Comparison of ENCODE assay signal across 15 cellular contexts in the genomic region with DNA sequence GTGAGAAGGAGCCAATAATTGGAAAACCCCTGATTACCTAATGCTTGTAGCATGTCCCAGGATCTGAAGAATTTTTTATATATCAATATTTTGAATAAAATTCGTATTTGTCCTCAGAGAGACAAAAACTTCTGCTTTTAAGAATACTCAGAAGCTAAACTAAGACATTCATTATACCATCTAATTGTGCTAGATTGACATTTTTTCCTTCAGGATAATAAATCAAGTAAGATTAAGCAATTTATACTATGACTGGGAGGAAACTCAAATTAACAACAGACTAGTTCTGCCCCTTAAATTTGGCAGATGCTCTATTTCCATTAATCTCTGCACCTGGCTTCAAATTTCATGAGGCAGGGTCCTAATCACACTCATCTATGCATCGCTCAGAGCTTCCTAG.
DNase-seq lines count a peak whose midpoint lies in the region; ATAC-seq and TF ChIP-seq lines count a peak whose summit lies in the region.
"Had no signal": no experiment of that assay in that cellular context is flagged by ENCODE, and none has a peak within 500 bp of the region (broad histone marks: within the 10 kb centered on the region; RNA-seq: fewer than 3 reads in every experiment).

No MANE protein-coding gene starts in this region.

- intact Hi-C loops in IMR-90 (cut with micrococcal nuclease) = no loop called here

- no peak for TF ChIP-seq POLR2A in IMR-90 (IDR thresholded peaks at IDR 0.05; ENCODE audit: low read depth, low read length)

- H4K91ac ChIP-seq in IMR-90 (ENCODE audit: insufficient read depth, low read depth, low read length) = no peak overlapping the region; the same call in 1 of the 2 replicates

- peak overlapping the region; percentile 25; the same call in 1 of the 2 replicates for H3K18ac ChIP-seq in IMR-90 (ENCODE audit: low read depth, low read length)

- H3K4me1 ChIP-seq in IMR-90 (ENCODE audit: control insufficient read depth, insufficient read depth, low read length) (peaks cover 6% of the 10 kb centered on the region; the same call in 1 of the 2 replicates), neutrophil (ENCODE audit: control insufficient read depth in 1 of 2, insufficient read depth in 1 of 2, low read depth in 1 of 2, low read length in 1 of 2) (peaks cover 47 to 51% of the 10 kb centered on the region in 2 experiments)
- H3K4me1 ChIP-seq: HAP-1 had no signal

- no peak overlapping the region for H4K5ac ChIP-seq in IMR-90 (ENCODE audit: low read depth, low read length)

- no peak for TF ChIP-seq RAD21 in IMR-90 (IDR thresholded peaks at IDR 0.05; ENCODE audit: low read length)

- H4K20me1 ChIP-seq in IMR-90 (ENCODE audit: insufficient read depth, low read length) = no peaks in the 10 kb centered on the region

- no peaks in the 10 kb centered on the region for H3K27me3 ChIP-seq in IMR-90 (ENCODE audit: control insufficient read depth, insufficient read depth, low read length)
- H3K27me3 ChIP-seq in neutrophil = no peaks in the 10 kb centered on the region

- H3K23ac ChIP-seq in IMR-90 (ENCODE audit: low read depth, low read length) = no peak overlapping the region

- no TSS peak for BruUV-seq in IMR-90 (replicated peaks; lab: Mats Ljungman, UMichigan)

- no peak overlapping the region for H3K56ac ChIP-seq in IMR-90 (ENCODE audit: extremely low read depth, insufficient read depth, low read length)

- H3K79me1 ChIP-seq in IMR-90 (ENCODE audit: low read depth in 1 of 2, low read length in 2 of 2) = peaks cover 0 to 4% of the 10 kb centered on the region in 2 experiments; a peak in 1 of 4 replicates

- CTCF ChIA-PET in IMR-90 (lab: Yijun Ruan, JAX) = no interaction called here

- no peak overlapping the region; the same call in 1 of the 2 replicates for H3K14ac ChIP-seq in IMR-90 (replicated peaks; ENCODE audit: low read depth, low read length)

- H3K4me3 ChIP-seq in IMR-90 (ENCODE audit: insufficient read depth, low read depth, low read length) (no peak overlapping the region), neutrophil (ENCODE audit: low read depth in 1 of 2, low read length in 1 of 2) (no peak overlapping the region)
- H3K4me3 ChIP-seq: HAP-1, K562 had no signal

- peak; percentile 3 for DNase-seq in NOMO-1 treated with DMSO at 0.1 percent for 48 hours (lab: John Stamatoyannopoulos, UW; ENCODE audit: unreplicated experiment)
- no peak for DNase-seq in NOMO-1 (lab: John Stamatoyannopoulos, UW; ENCODE audit: unreplicated experiment in 2 of 2)
- DNase-seq in IMR-90 = no peak
- DNase-seq in NCI-H524 (lab: John Stamatoyannopoulos, UW) = peak; percentile 59 to 89
- DNase-seq in hippocampal formation (lab: John Stamatoyannopoulos, UW) = no peak
- DNase-seq: Calu3; CD4-positive, CD25-positive, alpha-beta regulatory T cell; DMS79; NCI-H1436 treated with DMSO at 0.1 percent for 48 hours; NCI-H2081 treated with DMSO at 0.1 percent for 48 hours; NK-92 treated with Interleukin-12 subunit alpha and Interleukin-12 subunit beta, amount 100 ng/mL, for 24 hours had no signal

- H3K9me3 ChIP-seq in IMR-90 (ENCODE audit: control insufficient read depth, insufficient read depth, low read length) (no peaks in the 10 kb centered on the region), neutrophil (no peaks in the 10 kb centered on the region)
- H3K9me3 ChIP-seq: HAP-1 had no signal

- ATAC-seq in IMR-90 (ENCODE audit: low read depth) (no peak), GM21381 (IDR thresholded peaks at IDR 0.05; ENCODE audit: unreplicated experiment) (no peak)
- ATAC-seq: K562 had no signal

- no peak overlapping the region for H2BK15ac ChIP-seq in IMR-90 (ENCODE audit: low read depth, low read length)

- no peak overlapping the region for H2AFZ ChIP-seq in IMR-90 (replicated peaks; ENCODE audit: low read length, poor library complexity)

- peak overlapping the region; percentile 45; the same call in 1 of the 2 replicates for H2BK20ac ChIP-seq in IMR-90 (ENCODE audit: low read depth, low read length)

- no peak for TF ChIP-seq CTCF in IMR-90 (conservative IDR thresholded peaks at IDR 0.05; ENCODE audit: low read depth, low read length)
- TF ChIP-seq CTCF in neutrophil (IDR thresholded peaks at IDR 0.05) = no peak

- H2AK9ac ChIP-seq in IMR-90 (replicated peaks; ENCODE audit: low read depth, low read length, poor library complexity) = no peak overlapping the region

- peaks cover 4% of the 10 kb centered on the region; the same call in 1 of the 2 replicates for H3K9me1 ChIP-seq in IMR-90 (ENCODE audit: insufficient read depth, low read length)

- no peak overlapping the region for H2AK5ac ChIP-seq in IMR-90 (ENCODE audit: low read depth, low read length)

- H3K4ac ChIP-seq in IMR-90 (ENCODE audit: low read depth, low read length) = 0 out of 2 replicates have a peak overlapping the region, but pooled peaks have one; percentile 14

- H3K4me2 ChIP-seq in IMR-90 (ENCODE audit: low read depth, low read length) = no peak overlapping the region

- POLR2A ChIA-PET in IMR-90 (lab: Charles Lee; ENCODE audit: unreplicated experiment) = no interaction called here

- no CpG with 5 or more reads among the region's 2 CpGs for WGBS in IMR-90 (ENCODE audit: extremely low coverage in 2 of 2, insufficient read length in 1 of 2), 2 experiments

- H3K36me3 ChIP-seq in IMR-90 (ENCODE audit: control insufficient read depth, insufficient read depth, low read length) (no peaks in the 10 kb centered on the region), neutrophil (no peaks in the 10 kb centered on the region)
- H3K36me3 ChIP-seq: HAP-1 had no signal

- H4K8ac ChIP-seq in IMR-90 (ENCODE audit: low read depth in 2 of 2, low read length in 2 of 2) = peak overlapping the region in 1 of 2 experiments; percentile 44; a peak in 1 of 4 replicates

- in situ Hi-C loops in IMR-90 (cut with MboI; ENCODE audit: low sequenced_read_pairs) = loop anchor here (25.0 kb wide), 1 partner anchor 289 kb away; no protein-coding TSS in a partner anchor

- no peak overlapping the region for H3K9ac ChIP-seq in IMR-90 (ENCODE audit: low read depth, low read length)

- dilution Hi-C loops in IMR-90 (cut with HindIII; ENCODE audit: low sequenced_read_pairs, unreplicated experiment) = no loop called here

- H3K27ac ChIP-seq in IMR-90 (ENCODE audit: insufficient read depth, low read length) (no peak overlapping the region), neutrophil (peak overlapping the region; percentile 96)

- H2BK5ac ChIP-seq in IMR-90 (ENCODE audit: low read depth, low read length, poor library complexity, severe bottlenecking) = no peak overlapping the region

- H2BK120ac ChIP-seq in IMR-90 (ENCODE audit: low read depth, low read length) = peak overlapping the region; percentile 32

TF ChIP-seq in IMR-90, 13 proteins besides CTCF, POLR2A, EP300 and RAD21:
- TF ChIP-seq, protein P1, sequence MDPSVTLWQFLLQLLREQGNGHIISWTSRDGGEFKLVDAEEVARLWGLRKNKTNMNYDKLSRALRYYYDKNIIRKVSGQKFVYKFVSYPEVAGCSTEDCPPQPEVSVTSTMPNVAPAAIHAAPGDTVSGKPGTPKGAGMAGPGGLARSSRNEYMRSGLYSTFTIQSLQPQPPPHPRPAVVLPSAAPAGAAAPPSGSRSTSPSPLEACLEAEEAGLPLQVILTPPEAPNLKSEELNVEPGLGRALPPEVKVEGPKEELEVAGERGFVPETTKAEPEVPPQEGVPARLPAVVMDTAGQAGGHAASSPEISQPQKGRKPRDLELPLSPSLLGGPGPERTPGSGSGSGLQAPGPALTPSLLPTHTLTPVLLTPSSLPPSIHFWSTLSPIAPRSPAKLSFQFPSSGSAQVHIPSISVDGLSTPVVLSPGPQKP (IDR thresholded peaks at IDR 0.05; ENCODE audit: borderline replicate concordance, low read depth, low read length) = no peak
- no peak for TF ChIP-seq NFE2L2 (IDR thresholded peaks at IDR 0.05; ENCODE audit: low read depth, low read length)

Comparison
In these comparisons a context has a peak if more than half of its experiments do, and no peak if none do; other contexts are left out.
1. DNase-seq: peak in NOMO-1 treated with DMSO at 0.1 percent for 48 hours (single experiment) and NCI-H524 (2 of 2); none in NOMO-1 (0 of 2), IMR-90 (single experiment) and hippocampal formation (0 of 2).